Comparison of ENCODE assay signal across 12 cellular contexts in genomic region chr19:42512743-42513304, GRCh38. TPM values are rescaled to one million over a fixed set of nuclear protein-coding genes. Genes with fewer than 3 reads are reported as not detected.
DNase-seq lines count a peak whose midpoint lies in the region; ATAC-seq and TF ChIP-seq lines count a peak whose summit lies in the region.
"Had no signal": no experiment of that assay in that cellular context is flagged by ENCODE, and none has a peak within 500 bp of the region (broad histone marks: within the 10 kb centered on the region; RNA-seq: fewer than 3 reads in every experiment).

No MANE protein-coding gene starts in this region.

- H3K4me3 Mint-ChIP-seq in activated naive CD4-positive, alpha-beta T cell treated with anti-CD3 and anti-CD28 coated beads, Interleukin-2, amount 10 ng/mL, durations not matched to agents 7 days and 5 days, result no peak overlapping the region
- no peak overlapping the region for H3K4me3 Mint-ChIP-seq in stimulated activated naive B cell treated with anti-CD40 and anti-IgM and Interleukin-4, amounts not matched to agents 10 μg/mL and 1 μg/mL and 100 μg/mL, for 72 hours

- H3K36me3 ChIP-seq in transverse colon (peaks cover 0 to 10% (median 0%) of the 10 kb centered on the region in 4 donors), psoas muscle (ENCODE audit: insufficient read depth in 1 of 2, low read depth in 1 of 2) (no peaks in the 10 kb centered on the region), tibial nerve (no peaks in the 10 kb centered on the region)

- CTCF ChIA-PET in activated naive CD4-positive, alpha-beta T cell treated with anti-CD3 and anti-CD28 coated beads, Interleukin-2, amount 10 ng/mL, durations not matched to agents 7 days and 5 days (lab: Charles Lee), result no interaction called here

- TF ChIP-seq EP300 in transverse colon (IDR thresholded peaks at IDR 0.05; ENCODE audit: low read depth), result no peak
- no peak for TF ChIP-seq EP300 in tibial nerve (IDR thresholded peaks at IDR 0.05)

- peak overlapping the region in 1 of 2 donors; percentile 63 for H3K27ac Mint-ChIP-seq in activated naive CD4-positive, alpha-beta T cell treated with anti-CD3 and anti-CD28 coated beads, Interleukin-2, amount 50 U/mL, for 72 hours
- H3K27ac Mint-ChIP-seq in activated naive CD4-positive, alpha-beta T cell treated with anti-CD3 and anti-CD28 coated beads, Interleukin-2, amount 10 ng/mL, durations not matched to agents 7 days and 5 days, result no peak overlapping the region
- H3K27ac Mint-ChIP-seq in stimulated activated naive B cell treated with anti-CD40 and anti-IgM and Interleukin-4, amounts not matched to agents 10 μg/mL and 1 μg/mL and 100 μg/mL, for 72 hours, result no peak overlapping the region

- no peak overlapping the region for H3K4me3 ChIP-seq in transverse colon
- no peak overlapping the region for H3K4me3 ChIP-seq in psoas muscle
- no peak overlapping the region for H3K4me3 ChIP-seq in tibial nerve

- TF ChIP-seq CTCF in transverse colon (IDR thresholded peaks at IDR 0.05) (no peak), psoas muscle (IDR thresholded peaks at IDR 0.05) (no peak), tibial nerve (IDR thresholded peaks at IDR 0.05) (no peak)

- TF ChIP-seq POLR2A in transverse colon (IDR thresholded peaks at IDR 0.05), result no peak
- TF ChIP-seq POLR2A in tibial nerve (IDR thresholded peaks at IDR 0.05), result no peak

- no peak for DNase-seq in activated naive CD4-positive, alpha-beta T cell treated with anti-CD3 and anti-CD28 coated beads, Interleukin-2, amount 50 U/mL, for 72 hours (ENCODE audit: low spot score in 2 of 2)
- no peak for DNase-seq in activated naive CD4-positive, alpha-beta T cell treated with anti-CD3 and anti-CD28 coated beads, Interleukin-2, amount 10 ng/mL, durations not matched to agents 7 days and 5 days
- DNase-seq in NCI-H526 (lab: John Stamatoyannopoulos, UW) (peak; percentile 49 to 81), transverse colon (no peak), psoas muscle (no peak), tibial nerve (ENCODE audit: low spot score in 2 of 2) (no peak)
- no peak for DNase-seq in stimulated activated naive B cell treated with anti-CD40 and anti-IgM and Interleukin-4, amounts not matched to agents 10 μg/mL and 1 μg/mL and 100 μg/mL, for 72 hours
- DNase-seq: midbrain, NCI-H446 treated with DMSO at 0.1 percent for 48 hours had no signal

- H3K36me3 Mint-ChIP-seq in activated naive CD4-positive, alpha-beta T cell treated with anti-CD3 and anti-CD28 coated beads, Interleukin-2, amount 50 U/mL, for 72 hours, result peaks cover 0 to 15% of the 10 kb centered on the region in 2 donors
- H3K36me3 Mint-ChIP-seq in activated naive CD4-positive, alpha-beta T cell treated with anti-CD3 and anti-CD28 coated beads, Interleukin-2, amount 10 ng/mL, durations not matched to agents 7 days and 5 days, result peaks cover 52% of the 10 kb centered on the region
- H3K36me3 Mint-ChIP-seq in stimulated activated naive B cell treated with anti-CD40 and anti-IgM and Interleukin-4, amounts not matched to agents 10 μg/mL and 1 μg/mL and 100 μg/mL, for 72 hours, result peaks cover 9 to 11% of the 10 kb centered on the region in 2 donors

- H3K4me1 ChIP-seq in transverse colon, result no peaks in the 10 kb centered on the region
- no peaks in the 10 kb centered on the region for H3K4me1 ChIP-seq in psoas muscle
- H3K4me1 ChIP-seq in tibial nerve, result peaks cover 0 to 11% (median 0%) of the 10 kb centered on the region in 4 donors

- peaks cover 40% of the 10 kb centered on the region for H3K4me1 Mint-ChIP-seq in activated naive CD4-positive, alpha-beta T cell treated with anti-CD3 and anti-CD28 coated beads, Interleukin-2, amount 10 ng/mL, durations not matched to agents 7 days and 5 days
- H3K4me1 Mint-ChIP-seq in stimulated activated naive B cell treated with anti-CD40 and anti-IgM and Interleukin-4, amounts not matched to agents 10 μg/mL and 1 μg/mL and 100 μg/mL, for 72 hours, result peaks cover 24 to 37% of the 10 kb centered on the region in 2 donors

- H3K9me3 ChIP-seq in transverse colon, result peaks cover 0 to 6% of the 10 kb centered on the region in 2 donors
- peaks cover 6% of the 10 kb centered on the region for H3K9me3 ChIP-seq in psoas muscle
- no peaks in the 10 kb centered on the region for H3K9me3 ChIP-seq in tibial nerve

- H3K27me3 Mint-ChIP-seq in activated naive CD4-positive, alpha-beta T cell treated with anti-CD3 and anti-CD28 coated beads, Interleukin-2, amount 10 ng/mL, durations not matched to agents 7 days and 5 days, result no peaks in the 10 kb centered on the region
- H3K27me3 Mint-ChIP-seq in stimulated activated naive B cell treated with anti-CD40 and anti-IgM and Interleukin-4, amounts not matched to agents 10 μg/mL and 1 μg/mL and 100 μg/mL, for 72 hours, result no peaks in the 10 kb centered on the region

- peak; percentile 57 to 90 for ATAC-seq in activated naive CD4-positive, alpha-beta T cell treated with anti-CD3 and anti-CD28 coated beads, Interleukin-2, amount 50 U/mL, for 72 hours
- ATAC-seq in GM21825 (IDR thresholded peaks at IDR 0.05; ENCODE audit: unreplicated experiment) (peak; percentile 70), psoas muscle (no peak)
- peak; percentile 41 to 55 for ATAC-seq in stimulated activated naive B cell treated with anti-CD40 and anti-IgM and Interleukin-4, amounts not matched to agents 10 μg/mL and 1 μg/mL and 100 μg/mL, for 72 hours (replicated peaks)

- H3K9me3 Mint-ChIP-seq in activated naive CD4-positive, alpha-beta T cell treated with anti-CD3 and anti-CD28 coated beads, Interleukin-2, amount 50 U/mL, for 72 hours, result no peaks in the 10 kb centered on the region
- H3K9me3 Mint-ChIP-seq in activated naive CD4-positive, alpha-beta T cell treated with anti-CD3 and anti-CD28 coated beads, Interleukin-2, amount 10 ng/mL, durations not matched to agents 7 days and 5 days, result no peaks in the 10 kb centered on the region
- peaks cover 0 to 2% of the 10 kb centered on the region in 2 donors for H3K9me3 Mint-ChIP-seq in stimulated activated naive B cell treated with anti-CD40 and anti-IgM and Interleukin-4, amounts not matched to agents 10 μg/mL and 1 μg/mL and 100 μg/mL, for 72 hours

- 68 to 82% methylated on average over 4 to 10 of the region's 10 CpGs for whole genome bisulfite sequencing in transverse colon (ENCODE audit: low coverage in 1 of 2), 2 donors
- 78 to 86% (median 80%) methylated on average over 10 of the region's 10 CpGs for WGBS in psoas muscle, 3 donors
- 87 to 88% methylated on average over 10 of the region's 10 CpGs for WGBS in tibial nerve, 2 donors

- intact Hi-C loops in transverse colon (cut with DNase I; ENCODE audit: low total_unique reads), result no loop called here
- intact Hi-C loops in psoas muscle (cut with DNase I), result no loop called here

- H3K27ac ChIP-seq in transverse colon, result peak overlapping the region in 1 of 4 donors; percentile 21
- H3K27ac ChIP-seq in psoas muscle, result no peak overlapping the region
- H3K27ac ChIP-seq in tibial nerve, result no peak overlapping the region
- H3K27ac ChIP-seq: VCaP had no signal

- in situ Hi-C loops in transverse colon (cut with MboI; ENCODE audit: low pct_ligation_motif_present in 1 of 4, low pct_unique_long_range_greater_than_20kb in 1 of 4, low sequenced_read_pairs in 3 of 4), result no loop called here

- H3K27me3 ChIP-seq in transverse colon (no peaks in the 10 kb centered on the region), psoas muscle (ENCODE audit: insufficient read depth in 3 of 3, low read length in 2 of 3) (no peaks in the 10 kb centered on the region), tibial nerve (no peaks in the 10 kb centered on the region)

RNA-seq across cellular contexts. Expression of gene CEACAM1, which starts 15.5 kb away (rescaled TPM):
- total RNA-seq in activated naive CD4-positive, alpha-beta T cell treated with anti-CD3 and anti-CD28 coated beads, Interleukin-2, amount 50 U/mL, for 72 hours, result 1 to 10 TPM; 5.3 to 6.4 TPM
- total RNA-seq in transverse colon (100 to 1,000 TPM in 3 of 4 donors, 10 to 100 TPM in 1; 38.6 to 835 (median 564) TPM), psoas muscle (1 to 10 TPM; 1.0 to 4.8 (median 1.8) TPM), tibial nerve (under 1 TPM in 1 of 4 donors, not detected in 3; 0.66 TPM)
- 1 to 10 TPM in 1 of 3 donors, under 1 TPM in 2; 0.62 to 1.4 (median 0.83) TPM for polyA plus RNA-seq in psoas muscle
- total RNA-seq: frontal cortex had no signal

Comparison
In these comparisons a context has a peak if more than half of its experiments do, and no peak if none do; other contexts are left out.
1. ATAC-seq: peak in activated naive CD4-positive, alpha-beta T cell treated with anti-CD3 and anti-CD28 coated beads, Interleukin-2, amount 50 U/mL, for 72 hours (2 of 2), GM21825 (single experiment) and stimulated activated naive B cell treated with anti-CD40 and anti-IgM and Interleukin-4, amounts not matched to agents 10 μg/mL and 1 μg/mL and 100 μg/mL, for 72 hours (2 of 2); none in psoas muscle (0 of 4).
2. DNase-seq: peak in NCI-H526 (2 of 2); none in activated naive CD4-positive, alpha-beta T cell treated with anti-CD3 and anti-CD28 coated beads, Interleukin-2, amount 50 U/mL, for 72 hours (0 of 2), activated naive CD4-positive, alpha-beta T cell treated with anti-CD3 and anti-CD28 coated beads, Interleukin-2, amount 10 ng/mL, durations not matched to agents 7 days and 5 days (single experiment), stimulated activated naive B cell treated with anti-CD40 and anti-IgM and Interleukin-4, amounts not matched to agents 10 μg/mL and 1 μg/mL and 100 μg/mL, for 72 hours (single experiment), transverse colon (single experiment), psoas muscle (0 of 2) and tibial nerve (0 of 2).
3. RNA of gene CEACAM1, which starts 15.5 kb away (total RNA-seq): 38.6 to 835 TPM in transverse colon; 5.3 to 6.4 TPM in activated naive CD4-positive, alpha-beta T cell treated with anti-CD3 and anti-CD28 coated beads, Interleukin-2, amount 50 U/mL, for 72 hours, 1.0 to 4.8 TPM in psoas muscle and 0.66 TPM in tibial nerve; every median in the first group is over 4 times any median in the second.